Comparison of ENCODE assay signal across 13 cellular contexts in genomic region chr6:165988757-165989456, GRCh38.
DNase-seq lines count a peak whose midpoint lies in the region; ATAC-seq and TF ChIP-seq lines count a peak whose summit lies in the region.
"Had no signal": no experiment of that assay in that cellular context is flagged by ENCODE, and none has a peak within 500 bp of the region (broad histone marks: within the 10 kb centered on the region; RNA-seq: fewer than 3 reads in every experiment).

No MANE protein-coding gene starts in this region.

- H3K4me1 ChIP-seq in muscle layer of duodenum (ENCODE audit: control insufficient read depth in 1 of 2, insufficient read depth in 2 of 2, low read length in 2 of 2), result no peaks in the 10 kb centered on the region
- H3K4me1 ChIP-seq in thyroid gland, result peaks cover 9 to 13% of the 10 kb centered on the region in 2 donors

- peaks cover 14% of the 10 kb centered on the region for H3K4me1 Mint-ChIP-seq in activated T-cell treated with anti-CD3 and anti-CD28 coated beads, Interleukin-2, amount 50 U/mL, for 24 hours (ENCODE audit: low read depth)

- no peak for ATAC-seq in HG02885 (IDR thresholded peaks at IDR 0.05; ENCODE audit: poor library complexity, unreplicated experiment)

- intact Hi-C loops in thyroid gland (cut with DNase I), result no loop called here

- H3K4me3 ChIP-seq in fibroblast of pulmonary artery (replicated peaks; ENCODE audit: low read depth, low read length) (peak overlapping the region; percentile 76), muscle layer of duodenum (ENCODE audit: low read depth in 1 of 2, low read length in 2 of 2) (peak overlapping the region; percentile 38 to 81), thyroid gland (replicated peaks in 1 of 3) (peak overlapping the region in 2 of 3 donors; percentile 49 to 66)

- TF ChIP-seq CTCF in fibroblast of pulmonary artery (IDR thresholded peaks at IDR 0.05; ENCODE audit: low read length, missing control alignments), result no peak
- TF ChIP-seq CTCF in thyroid gland (IDR thresholded peaks at IDR 0.05), result no peak

- H3K27me3 ChIP-seq in muscle layer of duodenum (ENCODE audit: low read depth, low read length) (peaks cover 16% of the 10 kb centered on the region), thyroid gland (no peaks in the 10 kb centered on the region)

- peaks cover 61% of the 10 kb centered on the region for H3K27me3 Mint-ChIP-seq in activated T-cell treated with anti-CD3 and anti-CD28 coated beads, Interleukin-2, amount 50 U/mL, for 24 hours

- H3K27ac ChIP-seq in muscle layer of duodenum (ENCODE audit: low read length) (no peak overlapping the region), thyroid gland (no peak overlapping the region)
- H3K27ac ChIP-seq: 22Rv1 had no signal

- DNase-seq in DMS 273 (lab: John Stamatoyannopoulos, UW; ENCODE audit: unreplicated experiment), result peak; percentile 3
- no peak for DNase-seq in DMS 273 treated with DMSO at 0.1 percent for 48 hours (lab: John Stamatoyannopoulos, UW)
- DNase-seq in fibroblast of pulmonary artery (ENCODE audit: low read depth), result peak; percentile 39
- DNase-seq in thyroid gland, result no peak
- DNase-seq in NCI-H2081 (lab: John Stamatoyannopoulos, UW), result no peak
- DNase-seq in activated T-cell treated with anti-CD3 and anti-CD28 coated beads, Interleukin-2, amount 50 U/mL, for 24 hours, result no peak
- DNase-seq: activated CD8-positive, alpha-beta memory T cell treated with anti-CD3 and anti-CD28 coated beads, Interleukin-2, amount 50 U/mL, for 48 hours; GDM1; MM.1S had no signal

- H3K36me3 ChIP-seq in muscle layer of duodenum (ENCODE audit: control insufficient read depth in 1 of 2, insufficient read depth in 2 of 2, low read length in 2 of 2), result no peaks in the 10 kb centered on the region
- no peaks in the 10 kb centered on the region for H3K36me3 ChIP-seq in thyroid gland

- no peak overlapping the region for H3K27ac Mint-ChIP-seq in activated T-cell treated with anti-CD3 and anti-CD28 coated beads, Interleukin-2, amount 50 U/mL, for 24 hours
- H3K27ac Mint-ChIP-seq: T-helper 1 cell treated with Interleukin-12 subunit alpha and Interleukin-12 subunit beta and Interleukin-4 antibody, amounts not matched to agents 30 μg/mL and 1 μg/mL, for 36 hours had no signal

- H3K4me3 Mint-ChIP-seq in activated T-cell treated with anti-CD3 and anti-CD28 coated beads, Interleukin-2, amount 50 U/mL, for 24 hours, result no peak overlapping the region
- H3K4me3 Mint-ChIP-seq: T-helper 1 cell treated with Interleukin-12 subunit alpha and Interleukin-12 subunit beta and Interleukin-4 antibody, amounts not matched to agents 30 μg/mL and 1 μg/mL, for 36 hours had no signal

- no peak for TF ChIP-seq POLR2A in thyroid gland (IDR thresholded peaks at IDR 0.05)

- no peaks in the 10 kb centered on the region for H3K9me3 Mint-ChIP-seq in activated T-cell treated with anti-CD3 and anti-CD28 coated beads, Interleukin-2, amount 50 U/mL, for 24 hours
- H3K9me3 Mint-ChIP-seq: T-helper 1 cell treated with Interleukin-12 subunit alpha and Interleukin-12 subunit beta and Interleukin-4 antibody, amounts not matched to agents 30 μg/mL and 1 μg/mL, for 36 hours had no signal

- WGBS in thyroid gland, 2 donors, result 8 to 22% methylated on average over 11 to 42 of the region's 43 CpGs

- H3K36me3 Mint-ChIP-seq in activated T-cell treated with anti-CD3 and anti-CD28 coated beads, Interleukin-2, amount 50 U/mL, for 24 hours (ENCODE audit: low read depth), result no peaks in the 10 kb centered on the region

- H3K9me3 ChIP-seq in muscle layer of duodenum (ENCODE audit: control insufficient read depth in 1 of 2, low read length in 2 of 2) (no peaks in the 10 kb centered on the region), thyroid gland (no peaks in the 10 kb centered on the region)

Comparison
In these comparisons a context has a peak if more than half of its experiments do, and no peak if none do; other contexts are left out.
1. DNase-seq: peak in DMS 273 (single experiment) and fibroblast of pulmonary artery (single experiment); none in DMS 273 treated with DMSO at 0.1 percent for 48 hours (single experiment), thyroid gland (0 of 2), NCI-H2081 (0 of 2) and activated T-cell treated with anti-CD3 and anti-CD28 coated beads, Interleukin-2, amount 50 U/mL, for 24 hours (single experiment).
2. Peak in every context shown above with its lines, with median percentiles within 50 percentile points of each other: H3K4me3 ChIP-seq.